Comparison of ENCODE assay signal across 1 cellular context in the genomic region with DNA sequence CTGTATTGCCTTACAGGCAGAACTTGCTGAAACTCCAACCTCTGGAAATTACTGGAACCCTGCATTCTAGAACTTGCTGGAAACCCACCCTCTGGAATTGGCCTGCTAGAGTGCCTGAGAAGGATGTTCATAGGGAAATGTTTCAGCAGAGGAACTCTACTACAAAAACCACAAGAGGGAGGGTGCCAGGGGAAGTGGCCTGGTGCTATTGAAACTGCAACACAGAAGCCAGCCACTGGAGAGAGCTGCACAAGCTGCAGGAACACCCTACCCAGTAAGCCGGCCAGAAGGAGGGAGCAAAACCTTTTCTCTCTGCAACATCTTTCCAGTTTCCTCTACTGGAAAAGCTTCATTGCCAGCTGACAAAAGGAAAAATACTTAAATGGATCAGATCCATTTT.
TF ChIP-seq lines count a peak whose summit lies in the region.

No MANE protein-coding gene starts in this region.

TF ChIP-seq in GM12878, 131 proteins besides CTCF, POLR2A, EP300 and RAD21 (continued from another document):
- TF ChIP-seq E2F8 (IDR thresholded peaks at IDR 0.05; ENCODE audit: low read depth, partially characterized antibody) = no peak
- TF ChIP-seq RUNX3 (IDR thresholded peaks at IDR 0.05; ENCODE audit: low read length) = peak; percentile 58
- no peak for TF ChIP-seq JUNB (IDR thresholded peaks at IDR 0.05)
- TF ChIP-seq ZNF217 (IDR thresholded peaks at IDR 0.05) = no peak
- no peak for TF ChIP-seq CREM (IDR thresholded peaks at IDR 0.05; ENCODE audit: low read depth)
- peak; percentile 76; the same call in 1 of the 2 replicates for TF ChIP-seq HSF1 (IDR thresholded peaks at IDR 0.05; ENCODE audit: low read depth, low read length)
- no peak for TF ChIP-seq TCF12 (IDR thresholded peaks at IDR 0.05; ENCODE audit: low read depth, low read length)
- TF ChIP-seq EED (IDR thresholded peaks at IDR 0.05; ENCODE audit: low read depth) = no peak
- TF ChIP-seq NRF1 (conservative IDR thresholded peaks at IDR 0.05; ENCODE audit: low read depth, low read length) = no peak
- no peak for TF ChIP-seq MEF2B (IDR thresholded peaks at IDR 0.05; ENCODE audit: partially characterized antibody, poor library complexity, severe bottlenecking)
- TF ChIP-seq, protein P1, sequence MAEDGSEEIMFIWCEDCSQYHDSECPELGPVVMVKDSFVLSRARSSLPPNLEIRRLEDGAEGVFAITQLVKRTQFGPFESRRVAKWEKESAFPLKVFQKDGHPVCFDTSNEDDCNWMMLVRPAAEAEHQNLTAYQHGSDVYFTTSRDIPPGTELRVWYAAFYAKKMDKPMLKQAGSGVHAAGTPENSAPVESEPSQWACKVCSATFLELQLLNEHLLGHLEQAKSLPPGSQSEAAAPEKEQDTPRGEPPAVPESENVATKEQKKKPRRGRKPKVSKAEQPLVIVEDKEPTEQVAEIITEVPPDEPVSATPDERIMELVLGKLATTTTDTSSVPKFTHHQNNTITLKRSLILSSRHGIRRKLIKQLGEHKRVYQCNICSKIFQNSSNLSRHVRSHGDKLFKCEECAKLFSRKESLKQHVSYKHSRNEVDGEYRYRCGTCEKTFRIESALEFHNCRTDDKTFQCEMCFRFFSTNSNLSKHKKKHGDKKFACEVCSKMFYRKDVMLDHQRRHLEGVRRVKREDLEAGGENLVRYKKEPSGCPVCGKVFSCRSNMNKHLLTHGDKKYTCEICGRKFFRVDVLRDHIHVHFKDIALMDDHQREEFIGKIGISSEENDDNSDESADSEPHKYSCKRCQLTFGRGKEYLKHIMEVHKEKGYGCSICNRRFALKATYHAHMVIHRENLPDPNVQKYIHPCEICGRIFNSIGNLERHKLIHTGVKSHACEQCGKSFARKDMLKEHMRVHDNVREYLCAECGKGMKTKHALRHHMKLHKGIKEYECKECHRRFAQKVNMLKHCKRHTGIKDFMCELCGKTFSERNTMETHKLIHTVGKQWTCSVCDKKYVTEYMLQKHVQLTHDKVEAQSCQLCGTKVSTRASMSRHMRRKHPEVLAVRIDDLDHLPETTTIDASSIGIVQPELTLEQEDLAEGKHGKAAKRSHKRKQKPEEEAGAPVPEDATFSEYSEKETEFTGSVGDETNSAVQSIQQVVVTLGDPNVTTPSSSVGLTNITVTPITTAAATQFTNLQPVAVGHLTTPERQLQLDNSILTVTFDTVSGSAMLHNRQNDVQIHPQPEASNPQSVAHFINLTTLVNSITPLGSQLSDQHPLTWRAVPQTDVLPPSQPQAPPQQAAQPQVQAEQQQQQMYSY (CRISPR knock-in tag; IDR thresholded peaks at IDR 0.05) = no peak
- TF ChIP-seq ZNF24 (IDR thresholded peaks at IDR 0.05) = no peak
- TF ChIP-seq RFX5 (IDR thresholded peaks at IDR 0.05; ENCODE audit: low read depth, low read length) = no peak
- TF ChIP-seq HCFC1 (IDR thresholded peaks at IDR 0.05; ENCODE audit: low read length) = no peak
- TF ChIP-seq, protein P2, sequence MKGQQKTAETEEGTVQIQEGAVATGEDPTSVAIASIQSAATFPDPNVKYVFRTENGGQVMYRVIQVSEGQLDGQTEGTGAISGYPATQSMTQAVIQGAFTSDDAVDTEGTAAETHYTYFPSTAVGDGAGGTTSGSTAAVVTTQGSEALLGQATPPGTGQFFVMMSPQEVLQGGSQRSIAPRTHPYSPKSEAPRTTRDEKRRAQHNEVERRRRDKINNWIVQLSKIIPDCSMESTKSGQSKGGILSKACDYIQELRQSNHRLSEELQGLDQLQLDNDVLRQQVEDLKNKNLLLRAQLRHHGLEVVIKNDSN (IDR thresholded peaks at IDR 0.05; ENCODE audit: borderline replicate concordance, extremely low read length, insufficient read depth, low read depth, low read length) = no peak
- TF ChIP-seq KDM1A (IDR thresholded peaks at IDR 0.05; ENCODE audit: borderline replicate concordance) = no peak
- peak; percentile 61; the same call in 1 of the 2 replicates for TF ChIP-seq SPI1 (IDR thresholded peaks at IDR 0.05; ENCODE audit: borderline replicate concordance, insufficient read depth, low read depth, low read length)
- no peak for TF ChIP-seq ZNF622 (IDR thresholded peaks at IDR 0.05)
- TF ChIP-seq E2F4 (IDR thresholded peaks at IDR 0.05; ENCODE audit: low read depth, low read length) = no peak
- TF ChIP-seq IRF3 (IDR thresholded peaks at IDR 0.05) = no peak
- no peak for TF ChIP-seq ATF7 (IDR thresholded peaks at IDR 0.05; ENCODE audit: low read depth)
- TF ChIP-seq LARP7 (IDR thresholded peaks at IDR 0.05) = no peak
- TF ChIP-seq STAT1 (conservative IDR thresholded peaks at IDR 0.05) = no peak
- no peak for TF ChIP-seq ZBTB33 (IDR thresholded peaks at IDR 0.05)
